ENCODE assay signal across 21 cellular contexts in the genomic region with DNA sequence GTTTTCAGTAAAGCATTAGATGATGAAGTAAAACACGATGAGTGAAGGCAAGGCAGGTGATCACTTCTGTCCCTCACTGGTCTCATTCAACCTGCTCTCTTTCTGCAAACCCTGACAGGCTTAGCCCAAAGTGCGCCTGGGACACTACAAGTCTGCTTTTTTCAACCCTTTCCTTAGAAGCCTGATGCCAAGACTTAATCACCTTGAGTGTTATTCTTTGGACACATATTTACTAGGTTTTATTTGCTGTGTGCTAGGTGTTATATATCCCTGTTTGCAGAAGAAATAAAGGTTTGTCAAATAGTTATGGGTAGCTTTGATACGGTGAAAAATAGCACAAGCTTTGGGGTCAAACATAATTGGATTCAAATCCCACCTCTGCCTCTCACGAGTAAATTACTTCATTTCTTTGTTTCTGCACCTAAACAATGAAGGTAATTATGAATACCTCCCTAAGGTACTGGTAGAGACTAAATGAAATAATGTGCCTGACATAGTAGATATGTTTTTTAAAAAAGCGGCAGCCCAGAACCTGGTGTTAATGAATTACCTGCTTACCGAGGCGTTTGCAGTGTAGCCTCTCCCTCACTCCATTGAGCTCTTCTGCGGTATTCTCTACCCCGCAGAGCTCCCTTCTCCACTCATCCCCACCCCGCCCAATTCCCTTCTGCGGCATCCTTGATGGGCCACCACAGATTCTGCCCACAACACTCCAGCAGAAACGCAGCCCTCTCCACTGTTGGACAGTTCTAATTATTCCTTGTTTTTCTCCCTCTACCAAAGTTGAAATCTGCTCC.
"Had no signal": no experiment of that assay in that cellular context is flagged by ENCODE, and none has a peak within 500 bp of the region (broad histone marks: within the 10 kb centered on the region; RNA-seq: fewer than 3 reads in every experiment).

No MANE protein-coding gene starts in this region.

- H3K4me3 Mint-ChIP-seq: central memory CD8-positive, alpha-beta T cell; dendritic cell treated with granulocyte-macrophage colony-stimulating factor and Interleukin-4, amounts not matched to agents 40 ng/mL and 50 ng/mL, for 4 days; endodermal cell; memory B cell; naive B cell; natural killer cell treated with Interleukin-12 subunit alpha and Interleukin-12 subunit beta and Interleukin-15 and Interleukin-18, amount 100 ng/mL, for 72 hours; stimulated activated naive B cell treated with anti-CD40 and anti-IgM and Interleukin-4, amounts not matched to agents 10 μg/mL and 1 μg/mL and 100 μg/mL, for 72 hours; stimulated activated naive CD8-positive, alpha-beta T cell treated with anti-CD3 and anti-CD28 coated beads, Interleukin-15, Interleukin-2, amounts not matched to agents 100 ng/mL and 50 ng/mL, for 24 hours had no signal

- H3K4me1 Mint-ChIP-seq: central memory CD8-positive, alpha-beta T cell; naive B cell; stimulated activated naive B cell treated with anti-CD40 and anti-IgM and Interleukin-4, amounts not matched to agents 10 μg/mL and 1 μg/mL and 100 μg/mL, for 72 hours had no signal

- ATAC-seq: foreskin keratinocyte; gastroesophageal sphincter; heart right ventricle; left lobe of liver; right cardiac atrium; stimulated activated naive B cell treated with anti-CD40 and anti-IgM and Interleukin-4, amounts not matched to agents 10 μg/mL and 1 μg/mL and 100 μg/mL, for 72 hours had no signal

- H3K9me3 Mint-ChIP-seq: central memory CD8-positive, alpha-beta T cell; dendritic cell treated with granulocyte-macrophage colony-stimulating factor and Interleukin-4, amounts not matched to agents 40 ng/mL and 50 ng/mL, for 4 days; endodermal cell; memory B cell; naive B cell; natural killer cell treated with Interleukin-12 subunit alpha and Interleukin-12 subunit beta and Interleukin-15 and Interleukin-18, amount 100 ng/mL, for 72 hours; stimulated activated naive B cell treated with anti-CD40 and anti-IgM and Interleukin-4, amounts not matched to agents 10 μg/mL and 1 μg/mL and 100 μg/mL, for 72 hours; stimulated activated naive CD8-positive, alpha-beta T cell treated with anti-CD3 and anti-CD28 coated beads, Interleukin-15, Interleukin-2, amounts not matched to agents 100 ng/mL and 50 ng/mL, for 24 hours had no signal

- H3K27ac Mint-ChIP-seq: dendritic cell treated with granulocyte-macrophage colony-stimulating factor and Interleukin-4, amounts not matched to agents 40 ng/mL and 50 ng/mL, for 4 days; endodermal cell; memory B cell; natural killer cell treated with Interleukin-12 subunit alpha and Interleukin-12 subunit beta and Interleukin-15 and Interleukin-18, amount 100 ng/mL, for 72 hours; stimulated activated naive B cell treated with anti-CD40 and anti-IgM and Interleukin-4, amounts not matched to agents 10 μg/mL and 1 μg/mL and 100 μg/mL, for 72 hours; stimulated activated naive CD8-positive, alpha-beta T cell treated with anti-CD3 and anti-CD28 coated beads, Interleukin-15, Interleukin-2, amounts not matched to agents 100 ng/mL and 50 ng/mL, for 24 hours had no signal

- DNase-seq: colonic mucosa; effector CD8-positive, alpha-beta T cell; endodermal cell; foreskin keratinocyte; glutamatergic neuron; heart right ventricle; hippocampal formation; naive B cell; nucleus accumbens; right cardiac atrium; stimulated activated CD4-positive, alpha-beta T cell treated with anti-CD3 and anti-CD28 coated beads, Interleukin-15, amount 100 ng/mL, for 24 hours; stimulated activated CD4-positive, alpha-beta T cell treated with anti-CD3 and anti-CD28 coated beads, Interleukin-2, amount 100 ng/mL, for 48 hours; stimulated activated naive B cell treated with anti-CD40 and anti-IgM and Interleukin-4, amounts not matched to agents 10 μg/mL and 1 μg/mL and 100 μg/mL, for 72 hours; transverse colon had no signal

- H3K36me3 Mint-ChIP-seq: memory B cell; naive B cell; natural killer cell treated with Interleukin-12 subunit alpha and Interleukin-12 subunit beta and Interleukin-15 and Interleukin-18, amount 100 ng/mL, for 72 hours; stimulated activated naive B cell treated with anti-CD40 and anti-IgM and Interleukin-4, amounts not matched to agents 10 μg/mL and 1 μg/mL and 100 μg/mL, for 72 hours had no signal

- H3K27me3 Mint-ChIP-seq: dendritic cell treated with granulocyte-macrophage colony-stimulating factor and Interleukin-4, amounts not matched to agents 40 ng/mL and 50 ng/mL, for 4 days; naive B cell; natural killer cell treated with Interleukin-12 subunit alpha and Interleukin-12 subunit beta and Interleukin-15 and Interleukin-18, amount 100 ng/mL, for 72 hours; stimulated activated naive B cell treated with anti-CD40 and anti-IgM and Interleukin-4, amounts not matched to agents 10 μg/mL and 1 μg/mL and 100 μg/mL, for 72 hours; stimulated activated naive CD8-positive, alpha-beta T cell treated with anti-CD3 and anti-CD28 coated beads, Interleukin-15, Interleukin-2, amounts not matched to agents 100 ng/mL and 50 ng/mL, for 24 hours had no signal
